2 cellular contexts compared by ENCODE assay signal in the genomic region with DNA sequence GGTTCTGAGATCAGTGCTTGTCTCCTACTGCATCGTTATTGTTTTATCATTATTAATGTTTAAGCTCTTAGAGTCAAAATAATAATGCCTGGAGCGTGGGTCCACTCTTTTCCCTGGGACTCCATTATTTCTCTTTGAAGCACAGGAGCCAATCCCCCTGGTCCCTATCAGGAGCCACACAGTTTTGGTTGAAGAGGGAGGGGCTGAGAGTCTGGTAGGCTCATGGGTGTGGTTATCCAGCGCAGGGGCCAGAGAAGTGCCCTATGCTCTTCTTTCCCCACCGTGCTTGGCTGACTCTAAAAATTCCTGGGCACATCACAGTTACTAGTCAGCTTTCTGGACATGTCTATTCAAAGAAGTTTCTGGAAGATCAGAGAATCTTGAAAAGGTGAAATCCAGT.
TF ChIP-seq lines count a peak whose summit lies in the region.

No MANE protein-coding gene starts in this region.

TF ChIP-seq in HepG2, 621 proteins besides CTCF, POLR2A, EP300 and RAD21 (continued from another document):
- TF ChIP-seq, protein P1, sequence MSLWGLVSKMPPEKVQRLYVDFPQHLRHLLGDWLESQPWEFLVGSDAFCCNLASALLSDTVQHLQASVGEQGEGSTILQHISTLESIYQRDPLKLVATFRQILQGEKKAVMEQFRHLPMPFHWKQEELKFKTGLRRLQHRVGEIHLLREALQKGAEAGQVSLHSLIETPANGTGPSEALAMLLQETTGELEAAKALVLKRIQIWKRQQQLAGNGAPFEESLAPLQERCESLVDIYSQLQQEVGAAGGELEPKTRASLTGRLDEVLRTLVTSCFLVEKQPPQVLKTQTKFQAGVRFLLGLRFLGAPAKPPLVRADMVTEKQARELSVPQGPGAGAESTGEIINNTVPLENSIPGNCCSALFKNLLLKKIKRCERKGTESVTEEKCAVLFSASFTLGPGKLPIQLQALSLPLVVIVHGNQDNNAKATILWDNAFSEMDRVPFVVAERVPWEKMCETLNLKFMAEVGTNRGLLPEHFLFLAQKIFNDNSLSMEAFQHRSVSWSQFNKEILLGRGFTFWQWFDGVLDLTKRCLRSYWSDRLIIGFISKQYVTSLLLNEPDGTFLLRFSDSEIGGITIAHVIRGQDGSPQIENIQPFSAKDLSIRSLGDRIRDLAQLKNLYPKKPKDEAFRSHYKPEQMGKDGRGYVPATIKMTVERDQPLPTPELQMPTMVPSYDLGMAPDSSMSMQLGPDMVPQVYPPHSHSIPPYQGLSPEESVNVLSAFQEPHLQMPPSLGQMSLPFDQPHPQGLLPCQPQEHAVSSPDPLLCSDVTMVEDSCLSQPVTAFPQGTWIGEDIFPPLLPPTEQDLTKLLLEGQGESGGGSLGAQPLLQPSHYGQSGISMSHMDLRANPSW (CRISPR knock-in tag; IDR thresholded peaks at IDR 0.05; ENCODE audit: borderline replicate concordance), result no peak
- no peak for TF ChIP-seq HDAC2 (CRISPR knock-in tag; IDR thresholded peaks at IDR 0.05)

TF ChIP-seq in K562, 482 proteins besides CTCF, POLR2A, EP300 and RAD21 (continued from another document):
- TF ChIP-seq, protein P2, sequence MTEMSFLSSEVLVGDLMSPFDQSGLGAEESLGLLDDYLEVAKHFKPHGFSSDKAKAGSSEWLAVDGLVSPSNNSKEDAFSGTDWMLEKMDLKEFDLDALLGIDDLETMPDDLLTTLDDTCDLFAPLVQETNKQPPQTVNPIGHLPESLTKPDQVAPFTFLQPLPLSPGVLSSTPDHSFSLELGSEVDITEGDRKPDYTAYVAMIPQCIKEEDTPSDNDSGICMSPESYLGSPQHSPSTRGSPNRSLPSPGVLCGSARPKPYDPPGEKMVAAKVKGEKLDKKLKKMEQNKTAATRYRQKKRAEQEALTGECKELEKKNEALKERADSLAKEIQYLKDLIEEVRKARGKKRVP (CRISPR knock-in tag; IDR thresholded peaks at IDR 0.05), result no peak
- 0 out of 4 replicates have a peak, but pooled peaks of 1 of the 2 experiments have one; percentile 10 for TF ChIP-seq NRF1 (conservative IDR thresholded peaks at IDR 0.05 in 1 of 2, IDR thresholded peaks at IDR 0.05 in 1 of 2)
